8 cellular contexts compared by ENCODE assay signal in the genomic region with DNA sequence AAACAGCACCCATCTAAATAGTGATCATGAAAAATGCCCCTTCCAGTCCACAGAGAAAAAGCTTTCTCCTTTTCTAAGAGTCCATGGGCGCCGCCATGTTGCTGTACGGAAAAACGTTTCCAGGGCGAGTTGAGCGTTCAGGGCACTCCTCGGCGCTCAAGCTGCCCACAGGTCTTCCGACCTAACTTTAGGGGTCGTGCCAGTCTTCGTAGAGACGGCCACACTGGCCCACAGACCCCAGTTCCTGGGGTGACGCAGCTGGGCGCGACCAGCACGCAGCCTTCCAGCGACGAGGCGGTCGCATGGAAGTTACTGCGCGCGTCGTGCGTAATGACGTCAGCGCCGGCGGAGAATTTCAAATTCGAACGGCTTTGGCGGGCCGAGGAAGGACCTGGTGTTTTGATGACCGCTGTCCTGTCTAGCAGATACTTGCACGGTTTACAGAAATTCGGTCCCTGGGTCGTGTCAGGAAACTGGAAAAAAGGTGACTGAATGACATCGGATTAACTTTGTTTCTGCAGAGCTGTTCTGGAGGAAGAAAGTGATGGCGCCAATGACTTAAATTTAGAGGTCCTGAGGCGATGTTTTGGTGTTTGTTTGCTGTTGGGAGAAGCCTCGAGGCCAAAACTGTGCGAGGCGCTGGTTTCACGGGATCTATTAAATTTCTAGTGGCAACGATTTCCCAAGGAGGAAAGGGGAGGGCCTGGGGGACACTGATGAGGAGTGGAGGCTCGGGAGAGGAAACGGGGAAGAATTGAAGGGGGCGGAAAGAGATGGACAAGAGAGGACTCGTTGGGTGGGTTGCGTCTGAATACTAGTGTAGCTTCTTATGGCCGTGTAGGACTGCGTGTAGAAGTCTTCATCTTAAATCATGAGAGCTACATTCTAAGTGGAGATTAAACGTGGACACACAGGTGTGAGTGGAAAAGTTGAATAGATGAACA.
DNase-seq lines count a peak whose midpoint lies in the region; ATAC-seq and TF ChIP-seq lines count a peak whose summit lies in the region.

A gene with protein sequence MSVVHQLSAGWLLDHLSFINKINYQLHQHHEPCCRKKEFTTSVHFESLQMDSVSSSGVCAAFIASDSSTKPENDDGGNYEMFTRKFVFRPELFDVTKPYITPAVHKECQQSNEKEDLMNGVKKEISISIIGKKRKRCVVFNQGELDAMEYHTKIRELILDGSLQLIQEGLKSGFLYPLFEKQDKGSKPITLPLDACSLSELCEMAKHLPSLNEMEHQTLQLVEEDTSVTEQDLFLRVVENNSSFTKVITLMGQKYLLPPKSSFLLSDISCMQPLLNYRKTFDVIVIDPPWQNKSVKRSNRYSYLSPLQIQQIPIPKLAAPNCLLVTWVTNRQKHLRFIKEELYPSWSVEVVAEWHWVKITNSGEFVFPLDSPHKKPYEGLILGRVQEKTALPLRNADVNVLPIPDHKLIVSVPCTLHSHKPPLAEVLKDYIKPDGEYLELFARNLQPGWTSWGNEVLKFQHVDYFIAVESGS (minus strand): TSS at position 306 of the 944 bp plus-strand sequence. CDS start 4,289 bp downstream, outside the sequence.
A gene (plus strand): TSS at position 358 of the 944 bp plus-strand sequence. CDS start 1,429 bp downstream, outside the sequence.

- peak within 1 kb of the TSS; percentile 94 for H3K27ac ChIP-seq in KOPT-K1 (ENCODE audit: low read depth, low read length, poor library complexity, severe bottlenecking)

- TF ChIP-seq CTCF in nephron progenitor cell (IDR thresholded peaks at IDR 0.05): no peak

- peaks cover 32% of the 10 kb centered on the region for H3K36me3 ChIP-seq in KOPT-K1 (ENCODE audit: insufficient read depth, low read length)

- H3K9me3 Mint-ChIP-seq in nephron progenitor cell: no peaks in the 10 kb centered on the region
- no peaks in the 10 kb centered on the region for H3K9me3 Mint-ChIP-seq in stimulated activated naive CD8-positive, alpha-beta T cell treated with anti-CD3 and anti-CD28 coated beads, Interleukin-15, Interleukin-2, amounts not matched to agents 100 ng/mL and 50 ng/mL, for 24 hours

- peaks cover 53% of the 10 kb centered on the region for H3K4me1 Mint-ChIP-seq in nephron progenitor cell
- H3K4me1 Mint-ChIP-seq in stimulated activated naive CD8-positive, alpha-beta T cell treated with anti-CD3 and anti-CD28 coated beads, Interleukin-15, Interleukin-2, amounts not matched to agents 100 ng/mL and 50 ng/mL, for 24 hours (ENCODE audit: low read depth): peaks cover 58% of the 10 kb centered on the region

- no peaks in the 10 kb centered on the region for H3K9me3 ChIP-seq in KOPT-K1 (ENCODE audit: insufficient read depth, low read length, poor library complexity, severe bottlenecking)

- peak within 1 kb of the TSS; percentile 96 for H3K4me3 Mint-ChIP-seq in nephron progenitor cell
- peak within 1 kb of the TSS; percentile 94 for H3K4me3 Mint-ChIP-seq in stimulated activated naive CD8-positive, alpha-beta T cell treated with anti-CD3 and anti-CD28 coated beads, Interleukin-15, Interleukin-2, amounts not matched to agents 100 ng/mL and 50 ng/mL, for 24 hours

- ATAC-seq in GM21825 (IDR thresholded peaks at IDR 0.05; ENCODE audit: unreplicated experiment): peak; percentile 77

- H3K27ac Mint-ChIP-seq in nephron progenitor cell: peak within 1 kb of the TSS; percentile 99
- H3K27ac Mint-ChIP-seq in stimulated activated naive CD8-positive, alpha-beta T cell treated with anti-CD3 and anti-CD28 coated beads, Interleukin-15, Interleukin-2, amounts not matched to agents 100 ng/mL and 50 ng/mL, for 24 hours: peak within 1 kb of the TSS; percentile 95

- H3K36me3 Mint-ChIP-seq in nephron progenitor cell (ENCODE audit: low read depth): peaks cover 22% of the 10 kb centered on the region
- H3K36me3 Mint-ChIP-seq in stimulated activated naive CD8-positive, alpha-beta T cell treated with anti-CD3 and anti-CD28 coated beads, Interleukin-15, Interleukin-2, amounts not matched to agents 100 ng/mL and 50 ng/mL, for 24 hours (ENCODE audit: low read depth): peaks cover 48% of the 10 kb centered on the region

- no peaks in the 10 kb centered on the region for H3K27me3 Mint-ChIP-seq in nephron progenitor cell (ENCODE audit: low read depth, poor library complexity)
- H3K27me3 Mint-ChIP-seq in stimulated activated naive CD8-positive, alpha-beta T cell treated with anti-CD3 and anti-CD28 coated beads, Interleukin-15, Interleukin-2, amounts not matched to agents 100 ng/mL and 50 ng/mL, for 24 hours: no peaks in the 10 kb centered on the region

- DNase-seq in EL (peak; percentile 92), SHP77 (lab: John Stamatoyannopoulos, UW) (peak; percentile 48 to 86), fibroblast of the conjunctiva (ENCODE audit: low read depth) (peak; percentile 82), nephron progenitor cell (peak; percentile 87)
- peak; percentile 76 for DNase-seq in activated effector memory CD4-positive, alpha-beta T cell treated with Interleukin-2 at 50 U/mL for 16 hours

Comparison
In these comparisons a context has a peak if more than half of its experiments do, and no peak if none do; other contexts are left out.
1. Peak in every context shown above with its lines: DNase-seq, ATAC-seq and H3K27ac ChIP-seq.